In the genomic region with DNA sequence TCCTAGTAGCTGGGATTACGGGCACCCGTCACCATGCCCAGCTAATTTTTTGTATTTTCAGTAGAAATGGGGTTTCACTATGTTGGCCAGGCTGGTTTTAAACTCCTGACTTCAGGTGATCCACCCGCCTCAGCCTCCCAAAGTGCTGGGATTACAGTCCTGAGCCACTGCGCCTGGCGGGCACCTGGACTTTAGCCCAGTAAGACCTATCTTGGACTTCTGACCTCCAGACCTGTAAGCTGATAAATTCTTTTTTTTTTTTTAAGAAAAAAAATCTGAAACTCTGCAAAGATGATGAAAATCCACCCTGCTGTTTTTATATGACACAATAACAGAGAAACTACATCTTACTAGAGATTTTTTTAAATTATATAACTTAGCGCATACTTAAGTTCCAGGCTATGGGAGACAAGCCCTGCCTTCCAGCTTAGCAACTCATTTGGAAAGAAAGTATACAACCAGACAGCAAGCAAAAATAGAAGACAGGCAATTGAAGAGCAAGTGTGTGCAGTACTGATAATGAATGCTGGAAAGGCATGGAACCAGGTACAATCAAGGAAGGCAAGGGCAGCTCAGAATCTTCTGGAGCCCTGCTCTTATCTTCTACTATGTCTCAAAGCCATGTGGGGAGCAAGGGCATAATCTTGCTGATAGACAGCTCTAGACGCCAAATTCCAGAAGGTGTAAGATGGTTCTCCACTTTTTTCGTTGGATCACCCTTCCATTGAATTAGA, we compare ENCODE assay signal across 2 cellular contexts.
TF ChIP-seq lines count a peak whose summit lies in the region.

No MANE protein-coding gene starts in this region.

TF ChIP-seq in K562, 482 proteins besides CTCF, POLR2A, EP300 and RAD21 (continued from another document and continues in another):
- TF ChIP-seq, protein P1, sequence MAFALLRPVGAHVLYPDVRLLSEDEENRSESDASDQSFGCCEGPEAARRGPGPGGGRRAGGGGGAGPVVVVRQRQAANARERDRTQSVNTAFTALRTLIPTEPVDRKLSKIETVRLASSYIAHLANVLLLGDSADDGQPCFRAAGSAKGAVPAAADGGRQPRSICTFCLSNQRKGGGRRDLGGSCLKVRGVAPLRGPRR (CRISPR knock-in tag; IDR thresholded peaks at IDR 0.05): no peak
- TF ChIP-seq, protein P2, sequence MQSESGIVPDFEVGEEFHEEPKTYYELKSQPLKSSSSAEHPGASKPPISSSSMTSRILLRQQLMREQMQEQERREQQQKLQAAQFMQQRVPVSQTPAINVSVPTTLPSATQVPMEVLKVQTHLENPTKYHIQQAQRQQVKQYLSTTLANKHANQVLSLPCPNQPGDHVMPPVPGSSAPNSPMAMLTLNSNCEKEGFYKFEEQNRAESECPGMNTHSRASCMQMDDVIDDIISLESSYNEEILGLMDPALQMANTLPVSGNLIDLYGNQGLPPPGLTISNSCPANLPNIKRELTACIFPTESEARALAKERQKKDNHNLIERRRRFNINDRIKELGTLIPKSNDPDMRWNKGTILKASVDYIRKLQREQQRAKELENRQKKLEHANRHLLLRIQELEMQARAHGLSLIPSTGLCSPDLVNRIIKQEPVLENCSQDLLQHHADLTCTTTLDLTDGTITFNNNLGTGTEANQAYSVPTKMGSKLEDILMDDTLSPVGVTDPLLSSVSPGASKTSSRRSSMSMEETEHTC (IDR thresholded peaks at IDR 0.05): no peak
- TF ChIP-seq CBFA2T3 (IDR thresholded peaks at IDR 0.05) (peak; percentile 65), CHD2 (IDR thresholded peaks at IDR 0.05; ENCODE audit: low read depth, low read length) (no peak), TAL1 (IDR thresholded peaks at IDR 0.05) (peak; percentile 46), ETV5 (CRISPR knock-in tag; IDR thresholded peaks at IDR 0.05; ENCODE audit: low read depth) (no peak), CBFA2T2 (conservative IDR thresholded peaks at IDR 0.05) (peak; percentile 42), JUN (IDR thresholded peaks at IDR 0.05; ENCODE audit: borderline replicate concordance, low read depth, low read length) (no peak), JUN (CRISPR knock-in tag; IDR thresholded peaks at IDR 0.05; ENCODE audit: borderline replicate concordance) (no peak), NONO (IDR thresholded peaks at IDR 0.05; ENCODE audit: low read depth in 2 of 2, low read length in 1 of 2) (no peak), POLR2H (tag; IDR thresholded peaks at IDR 0.05; ENCODE audit: low read depth) (no peak), PRDM10 (IDR thresholded peaks at IDR 0.05; ENCODE audit: partially characterized antibody) (no peak), DACH1 (IDR thresholded peaks at IDR 0.05; ENCODE audit: partially characterized antibody) (no peak), HNRNPLL (IDR thresholded peaks at IDR 0.05; ENCODE audit: low read depth, low read length, poor library complexity, severe bottlenecking) (no peak), C11orf30 (IDR thresholded peaks at IDR 0.05; ENCODE audit: low read depth) (no peak), ZNF696 (CRISPR knock-in tag; conservative IDR thresholded peaks at IDR 0.05) (no peak), ARID1B (IDR thresholded peaks at IDR 0.05) (peak; percentile 43; the same call in 1 of the 2 replicates), ZNF589 (CRISPR knock-in tag; IDR thresholded peaks at IDR 0.05; ENCODE audit: low read depth) (no peak), BRF1 (IDR thresholded peaks at IDR 0.05; ENCODE audit: borderline replicate concordance, extremely low read depth, insufficient read length) (no peak), ZBTB2 (IDR thresholded peaks at IDR 0.05) (no peak)
- TF ChIP-seq, protein P3, sequence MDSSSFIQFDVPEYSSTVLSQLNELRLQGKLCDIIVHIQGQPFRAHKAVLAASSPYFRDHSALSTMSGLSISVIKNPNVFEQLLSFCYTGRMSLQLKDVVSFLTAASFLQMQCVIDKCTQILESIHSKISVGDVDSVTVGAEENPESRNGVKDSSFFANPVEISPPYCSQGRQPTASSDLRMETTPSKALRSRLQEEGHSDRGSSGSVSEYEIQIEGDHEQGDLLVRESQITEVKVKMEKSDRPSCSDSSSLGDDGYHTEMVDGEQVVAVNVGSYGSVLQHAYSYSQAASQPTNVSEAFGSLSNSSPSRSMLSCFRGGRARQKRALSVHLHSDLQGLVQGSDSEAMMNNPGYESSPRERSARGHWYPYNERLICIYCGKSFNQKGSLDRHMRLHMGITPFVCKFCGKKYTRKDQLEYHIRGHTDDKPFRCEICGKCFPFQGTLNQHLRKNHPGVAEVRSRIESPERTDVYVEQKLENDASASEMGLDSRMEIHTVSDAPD (CRISPR knock-in tag; IDR thresholded peaks at IDR 0.05): no peak

TF ChIP-seq in liver, 16 proteins besides CTCF, POLR2A, EP300 and RAD21 (continued from another document):
- TF ChIP-seq, protein P4, sequence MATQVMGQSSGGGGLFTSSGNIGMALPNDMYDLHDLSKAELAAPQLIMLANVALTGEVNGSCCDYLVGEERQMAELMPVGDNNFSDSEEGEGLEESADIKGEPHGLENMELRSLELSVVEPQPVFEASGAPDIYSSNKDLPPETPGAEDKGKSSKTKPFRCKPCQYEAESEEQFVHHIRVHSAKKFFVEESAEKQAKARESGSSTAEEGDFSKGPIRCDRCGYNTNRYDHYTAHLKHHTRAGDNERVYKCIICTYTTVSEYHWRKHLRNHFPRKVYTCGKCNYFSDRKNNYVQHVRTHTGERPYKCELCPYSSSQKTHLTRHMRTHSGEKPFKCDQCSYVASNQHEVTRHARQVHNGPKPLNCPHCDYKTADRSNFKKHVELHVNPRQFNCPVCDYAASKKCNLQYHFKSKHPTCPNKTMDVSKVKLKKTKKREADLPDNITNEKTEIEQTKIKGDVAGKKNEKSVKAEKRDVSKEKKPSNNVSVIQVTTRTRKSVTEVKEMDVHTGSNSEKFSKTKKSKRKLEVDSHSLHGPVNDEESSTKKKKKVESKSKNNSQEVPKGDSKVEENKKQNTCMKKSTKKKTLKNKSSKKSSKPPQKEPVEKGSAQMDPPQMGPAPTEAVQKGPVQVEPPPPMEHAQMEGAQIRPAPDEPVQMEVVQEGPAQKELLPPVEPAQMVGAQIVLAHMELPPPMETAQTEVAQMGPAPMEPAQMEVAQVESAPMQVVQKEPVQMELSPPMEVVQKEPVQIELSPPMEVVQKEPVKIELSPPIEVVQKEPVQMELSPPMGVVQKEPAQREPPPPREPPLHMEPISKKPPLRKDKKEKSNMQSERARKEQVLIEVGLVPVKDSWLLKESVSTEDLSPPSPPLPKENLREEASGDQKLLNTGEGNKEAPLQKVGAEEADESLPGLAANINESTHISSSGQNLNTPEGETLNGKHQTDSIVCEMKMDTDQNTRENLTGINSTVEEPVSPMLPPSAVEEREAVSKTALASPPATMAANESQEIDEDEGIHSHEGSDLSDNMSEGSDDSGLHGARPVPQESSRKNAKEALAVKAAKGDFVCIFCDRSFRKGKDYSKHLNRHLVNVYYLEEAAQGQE (IDR thresholded peaks at IDR 0.05): no peak
- TF ChIP-seq HNF4G (IDR thresholded peaks at IDR 0.05) (no peak), GABPA (IDR thresholded peaks at IDR 0.05 in 1 of 2, conservative IDR thresholded peaks at IDR 0.05 in 1 of 2) (no peak), HNF4A (conservative IDR thresholded peaks at IDR 0.05) (peak; percentile 19 to 55), MAX (IDR thresholded peaks at IDR 0.05) (no peak), NR2F2 (IDR thresholded peaks at IDR 0.05) (no peak), FOXA1 (IDR thresholded peaks at IDR 0.05) (no peak)
- TF ChIP-seq, protein P5, sequence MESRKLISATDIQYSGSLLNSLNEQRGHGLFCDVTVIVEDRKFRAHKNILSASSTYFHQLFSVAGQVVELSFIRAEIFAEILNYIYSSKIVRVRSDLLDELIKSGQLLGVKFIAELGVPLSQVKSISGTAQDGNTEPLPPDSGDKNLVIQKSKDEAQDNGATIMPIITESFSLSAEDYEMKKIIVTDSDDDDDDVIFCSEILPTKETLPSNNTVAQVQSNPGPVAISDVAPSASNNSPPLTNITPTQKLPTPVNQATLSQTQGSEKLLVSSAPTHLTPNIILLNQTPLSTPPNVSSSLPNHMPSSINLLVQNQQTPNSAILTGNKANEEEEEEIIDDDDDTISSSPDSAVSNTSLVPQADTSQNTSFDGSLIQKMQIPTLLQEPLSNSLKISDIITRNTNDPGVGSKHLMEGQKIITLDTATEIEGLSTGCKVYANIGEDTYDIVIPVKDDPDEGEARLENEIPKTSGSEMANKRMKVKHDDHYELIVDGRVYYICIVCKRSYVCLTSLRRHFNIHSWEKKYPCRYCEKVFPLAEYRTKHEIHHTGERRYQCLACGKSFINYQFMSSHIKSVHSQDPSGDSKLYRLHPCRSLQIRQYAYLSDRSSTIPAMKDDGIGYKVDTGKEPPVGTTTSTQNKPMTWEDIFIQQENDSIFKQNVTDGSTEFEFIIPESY (IDR thresholded peaks at IDR 0.05): no peak
